ENCODE assay signal across 23 cellular contexts in the genomic region with DNA sequence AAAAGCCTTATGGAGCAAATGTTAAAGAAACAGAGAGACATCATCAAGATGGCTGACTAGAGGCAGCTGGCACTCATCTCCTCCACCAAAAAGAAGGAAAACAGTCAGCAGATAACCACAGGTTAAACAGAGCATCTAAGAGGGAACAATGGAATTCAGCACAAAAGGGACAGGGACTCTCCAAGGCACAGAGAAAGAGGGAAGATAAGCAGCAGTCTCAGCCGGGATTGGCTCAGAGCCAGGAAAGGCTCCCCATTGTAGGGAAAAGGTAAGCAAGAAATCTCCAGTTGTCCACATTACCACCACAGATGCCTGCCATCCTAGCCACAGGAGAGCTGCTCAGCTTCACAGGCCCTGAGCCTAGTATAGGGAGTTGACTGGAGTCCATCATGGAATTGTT.
DNase-seq lines count a peak whose midpoint lies in the region; ATAC-seq, FAIRE-seq and TF ChIP-seq lines count a peak whose summit lies in the region.
"Had no signal": no experiment of that assay in that cellular context is flagged by ENCODE, and none has a peak within 500 bp of the region (broad histone marks: within the 10 kb centered on the region; RNA-seq: fewer than 3 reads in every experiment).

No MANE protein-coding gene starts in this region.

- SMC1A ChIA-PET in GM12878 (lab: Charles Lee; ENCODE audit: uncharacterized antibody, unreplicated experiment) = interaction anchor here (1.6 to 3.5 kb wide), 3 partner anchors 13 to 98 kb away, joined by 5 to 18 read pairs (median 7); no protein-coding TSS in a partner anchor

- H3K36me3 ChIP-seq in DOHH2 (ENCODE audit: control insufficient read depth, low read length) = no peaks in the 10 kb centered on the region; the same call in 1 of the 2 replicates
- H3K36me3 ChIP-seq in GM12878 (ENCODE audit: control insufficient read depth in 2 of 2, insufficient read depth in 2 of 2, low read length in 1 of 2) = no peaks in the 10 kb centered on the region

- POLR2A ChIA-PET in GM12878 (lab: Charles Lee) = no interaction called here

- no peak for TF ChIP-seq RAD21 in GM12878 (IDR thresholded peaks at IDR 0.05; ENCODE audit: insufficient read depth, low read depth, low read length)

- CTCF ChIA-PET in GM12878 (lab: Yijun Ruan, JAX) = interaction anchor here (1.4 kb wide), 1 partner anchor 10 kb away, joined by 3 read pairs; no protein-coding TSS in a partner anchor

- peak; percentile 65 for DNase-seq in NCI-H146 (lab: John Stamatoyannopoulos, UW)
- no peak for DNase-seq in GM12878 (ENCODE audit: low read depth, low spot score)
- DNase-seq in activated effector memory CD4-positive, alpha-beta T cell treated with anti-CD3 and anti-CD28 coated beads, Interleukin-2, amount 50 U/mL, for 16 hours = no peak
- no peak for DNase-seq in kidney tubule cell (ENCODE audit: low spot score)
- no peak for DNase-seq in NCI-H2196 treated with DMSO at 0.1 percent for 48 hours (lab: John Stamatoyannopoulos, UW; ENCODE audit: unreplicated experiment)
- no peak for DNase-seq in DMS 273 (lab: John Stamatoyannopoulos, UW; ENCODE audit: unreplicated experiment)
- DNase-seq: CD4-positive, CD25-positive, alpha-beta regulatory T cell; DMS53; HCEC 1CT; NCI-H1048; NCI-H1417; NCI-H187; NCI-H2227 treated with DMSO at 0.1 percent for 48 hours; NCI-H524; NCI-H774; PC-9; RPMI8226; SHP77 treated with DMSO at 0.1 percent for 48 hours had no signal

- H3K4me2 ChIP-seq in DOHH2 (ENCODE audit: low read length) (peak overlapping the region; percentile 6; the same call in 1 of the 2 replicates), GM12878 (ENCODE audit: control insufficient read depth, insufficient read depth) (no peak overlapping the region)
- H3K4me2 ChIP-seq: KMS-11, PC-9 had no signal

- BruUV-seq in GM12878 (replicated peaks; lab: Mats Ljungman, UMichigan) = no TSS peak

- H3K27ac ChIP-seq in DOHH2 (ENCODE audit: low read depth, low read length) (no peak overlapping the region), GM12878 (ENCODE audit: control insufficient read depth, insufficient read depth) (no peak overlapping the region)
- H3K27ac ChIP-seq: KMS-11, PC-9 had no signal

- H3K27me3 ChIP-seq in DOHH2 (ENCODE audit: control insufficient read depth, low read length) (no peaks in the 10 kb centered on the region), GM12878 (replicated peaks in 1 of 2; ENCODE audit: control insufficient read depth in 2 of 2, insufficient read depth in 2 of 2, low read length in 1 of 2) (no peaks in the 10 kb centered on the region)

- H3K9me3 ChIP-seq in DOHH2 (ENCODE audit: control insufficient read depth, insufficient read depth, low read length) (no peaks in the 10 kb centered on the region), GM12878 (replicated peaks; ENCODE audit: control insufficient read depth, insufficient read depth, low read length) (peaks cover 2% of the 10 kb centered on the region)

- H4K20me1 ChIP-seq in DOHH2 (ENCODE audit: control insufficient read depth, insufficient read depth, low read depth, low read length) (no peaks in the 10 kb centered on the region), GM12878 (ENCODE audit: control insufficient read depth, insufficient read depth) (no peaks in the 10 kb centered on the region)

- H3K4me1 ChIP-seq in DOHH2 (ENCODE audit: control insufficient read depth, low read length) = peaks cover 58% of the 10 kb centered on the region
- peaks cover 4% of the 10 kb centered on the region; the same call in 1 of the 2 replicates for H3K4me1 ChIP-seq in GM12878 (ENCODE audit: control insufficient read depth, insufficient read depth, low read length)

- H3K79me2 ChIP-seq in DOHH2 (ENCODE audit: control insufficient read depth, low read length) (no peaks in the 10 kb centered on the region), GM12878 (ENCODE audit: control insufficient read depth, insufficient read depth, low read length) (no peaks in the 10 kb centered on the region)

- RAD21 ChIA-PET in GM12878 (lab: Charles Lee; ENCODE audit: unreplicated experiment) = interaction anchor here (0.9 to 1.6 kb wide), 2 partner anchors 13 to 83 kb away, joined by 4 to 9 read pairs; no protein-coding TSS in a partner anchor

- H3K9me2 ChIP-seq in DOHH2 (replicated peaks; ENCODE audit: control insufficient read depth, low read length) = no peaks in the 10 kb centered on the region

- no peak for TF ChIP-seq POLR2A in GM12878 (IDR thresholded peaks at IDR 0.05; ENCODE audit: low read depth, low read length)

- 100% methylated on average over 1 of the region's 1 CpG for WGBS in GM12878 (ENCODE audit: insufficient coverage, insufficient replicate concordance, low lambda C conversion rate, missing lambda C conversion rate)

- ATAC-seq in GM12878 = no peak; the same call in 2 of the 3 replicates

- TF ChIP-seq CTCF in DOHH2 (IDR thresholded peaks at IDR 0.05; ENCODE audit: low read depth, low read length, poor library complexity, severe bottlenecking) (no peak), GM12878 (IDR thresholded peaks at IDR 0.05 in 2 of 3, conservative IDR thresholded peaks at IDR 0.05 in 1 of 3; ENCODE audit: control insufficient read depth in 2 of 3, extremely low read depth in 1 of 3, insufficient read depth in 1 of 3, low read depth in 3 of 3, low read length in 3 of 3) (no peak)

- H3F3A ChIP-seq in DOHH2 (ENCODE audit: control insufficient read depth, insufficient read depth) = no peaks in the 10 kb centered on the region

- FAIRE-seq in GM12878 (lab: Jason Lieb, UNC) = no peak
- FAIRE-seq: G401.6, H1, HTR-8/SVneo had no signal

- in situ Hi-C loops in GM12878 (cut with MboI) = no loop called here

- H3K9ac ChIP-seq in GM12878 (ENCODE audit: control insufficient read depth, insufficient read depth, low read length) = no peak overlapping the region
- H3K9ac ChIP-seq: KMS-11 had no signal

- TF ChIP-seq EP300 in GM12878 (IDR thresholded peaks at IDR 0.05; ENCODE audit: borderline replicate concordance in 1 of 2, control insufficient read depth in 1 of 2, low read depth in 2 of 2, low read length in 2 of 2) = no peak

- intact Hi-C loops in GM12878 (cut with micrococcal nuclease; ENCODE audit: unreplicated experiment) = loop anchor here (2.0 kb wide), 1 partner anchor 51 kb away; no protein-coding TSS in a partner anchor

- no peak overlapping the region for H2AFZ ChIP-seq in GM12878 (ENCODE audit: control insufficient read depth, low read depth, low read length)
- H2AFZ ChIP-seq: PC-9 had no signal

- H3K4me3 ChIP-seq in DOHH2 (ENCODE audit: low read length) (no peak overlapping the region), GM12878 (no peak overlapping the region)
- H3K4me3 ChIP-seq: PC-9 had no signal

TF ChIP-seq in GM12878, 131 proteins besides CTCF, POLR2A, EP300 and RAD21:
- peak; percentile 31 for TF ChIP-seq SMAD1 (IDR thresholded peaks at IDR 0.05; ENCODE audit: low read depth, partially characterized antibody)
- no peak for TF ChIP-seq NR2C2 (IDR thresholded peaks at IDR 0.05; ENCODE audit: borderline replicate concordance, control insufficient read depth, insufficient read length, low read depth)
- TF ChIP-seq ZNF207 (IDR thresholded peaks at IDR 0.05; ENCODE audit: borderline replicate concordance) = no peak
TF ChIP-seq in GM12878: peak in this region for 1.
